In genomic region chrX:23008431-23009099, GRCh38 we compare ENCODE assay signal across 8 cellular contexts. TPM values are rescaled to one million over a fixed set of nuclear protein-coding genes. Genes with fewer than 3 reads are reported as not detected.
DNase-seq lines count a peak whose midpoint lies in the region; FAIRE-seq and TF ChIP-seq lines count a peak whose summit lies in the region.

No MANE protein-coding gene starts in this region.

- TF ChIP-seq CTCF in AG04450 (IDR thresholded peaks at IDR 0.05; ENCODE audit: low read depth, low read length) (peak; percentile 43), uterus (IDR thresholded peaks at IDR 0.05) (peak in 1 of 4 experiments; percentile 4)

- H3K36me3 ChIP-seq in uterus = no peaks in the 10 kb centered on the region

- CTCF ChIA-PET in AG04450 (lab: Charles Lee) = interaction anchor here (0.7 to 1.2 kb wide), 3 partner anchors 11 to 672 kb away, joined by 3 to 4 read pairs (median 3); no protein-coding TSS in a partner anchor

- intact Hi-C loops in uterus (cut with DNase I; ENCODE audit: low total_unique reads) = no loop called here

- FAIRE-seq in H54 (lab: Jason Lieb, UNC) = no peak

- H3K27me3 ChIP-seq in AG04450 (ENCODE audit: control insufficient read depth, insufficient read depth, low read length) = no peaks in the 10 kb centered on the region
- H3K27me3 ChIP-seq in uterus = no peaks in the 10 kb centered on the region

- POLR2A ChIA-PET in AG04450 (lab: Yijun Ruan, JAX) = no interaction called here

- H3K9me3 ChIP-seq in AG04450 (ENCODE audit: control insufficient read depth, insufficient read depth, low read length) (no peaks in the 10 kb centered on the region), uterus (no peaks in the 10 kb centered on the region)

- H3K4me3 ChIP-seq in AG04450 (ENCODE audit: low read depth, low read length) = no peak overlapping the region
- no peak overlapping the region for H3K4me3 ChIP-seq in uterus

- H3K27ac ChIP-seq in AG04450 (ENCODE audit: low read depth, low read length) (no peak overlapping the region), uterus (no peak overlapping the region)

- no peak for TF ChIP-seq POLR2A in uterus (IDR thresholded peaks at IDR 0.05)
- no peak for TF ChIP-seq POLR2A in H54 (IDR thresholded peaks at IDR 0.05; ENCODE audit: low read depth, low read length)

- no peak for DNase-seq in AG04450 (ENCODE audit: low read depth, low spot score)
- DNase-seq in H4 (ENCODE audit: low spot score) = peak; percentile 62
- peak; percentile 24 for DNase-seq in SK-N-DZ (ENCODE audit: low spot score)
- DNase-seq in hepatic stellate cell (ENCODE audit: low spot score) = peak; percentile 5
- no peak for DNase-seq in occipital lobe (lab: John Stamatoyannopoulos, UW)
- no peak for DNase-seq in mesenteric fat pad (ENCODE audit: low spot score)
- no peak for DNase-seq in uterus
- DNase-seq in H54 (ENCODE audit: insufficient read length, low spot score) = no peak

- no peaks in the 10 kb centered on the region for H3K4me1 ChIP-seq in uterus

RNA-seq across cellular contexts. Expression of gene DDX53, which starts 8.8 kb away (rescaled TPM):
- not detected in 2 replicates for polyA plus RNA-seq in AG04450 (2011; rRNA removed)
- polyA minus RNA-seq in AG04450 (2011; rRNA and poly(A)+ RNA removed) = not detected in 2 replicates
- not detected in 2 replicates for total RNA-seq in H4 (2014; rRNA removed; shearing (Covaris generic))
- polyA plus RNA-seq in SK-N-DZ (2014; cell fraction: cytosol; rRNA removed) = 0.03 and 0.05 TPM in 2 replicates
- polyA plus RNA-seq in SK-N-DZ (2014; cell fraction: nucleus; rRNA removed) = not detected in 2 replicates
- total RNA-seq in occipital lobe (not detected), mesenteric fat pad (not detected), uterus (not detected)

Comparison
In these comparisons a context has a peak if more than half of its experiments do, and no peak if none do; other contexts are left out.
1. DNase-seq: peak in H4 (single experiment), SK-N-DZ (single experiment) and hepatic stellate cell (single experiment); none in AG04450 (single experiment), occipital lobe (single experiment), mesenteric fat pad (single experiment), uterus (0 of 2) and H54 (single experiment).